1 cellular context compared by ENCODE assay signal in the genomic region with DNA sequence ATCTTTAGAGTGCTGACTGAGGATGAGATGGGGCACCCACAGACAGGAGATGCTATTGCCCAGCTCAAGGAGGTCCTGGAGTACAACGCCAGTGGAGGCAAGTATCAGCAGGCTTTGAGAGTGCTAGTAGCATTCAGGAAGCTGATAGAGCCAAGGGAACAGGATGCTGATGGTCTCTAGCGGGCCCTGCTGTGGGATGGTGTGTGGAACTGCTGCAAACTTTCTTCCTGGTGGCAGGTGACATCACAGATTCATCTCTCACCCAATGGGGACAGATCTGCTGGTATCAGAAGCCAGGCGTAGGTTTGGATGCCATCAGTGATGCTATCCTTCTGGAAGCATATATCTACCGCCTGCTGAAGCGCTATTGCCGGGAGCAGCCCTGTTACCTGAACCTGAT.
TF ChIP-seq lines count a peak whose summit lies in the region.

No MANE protein-coding gene starts in this region.

TF ChIP-seq in GM12878, 131 proteins besides CTCF, POLR2A, EP300 and RAD21 (continued from another document):
- TF ChIP-seq BHLHE40 (IDR thresholded peaks at IDR 0.05; ENCODE audit: borderline replicate concordance in 1 of 2, low read depth in 2 of 2, low read length in 1 of 2): no peak
- no peak for TF ChIP-seq RCOR1 (conservative IDR thresholded peaks at IDR 0.05; ENCODE audit: low read depth, low read length)
- peak; percentile 81 for TF ChIP-seq RFX5 (IDR thresholded peaks at IDR 0.05; ENCODE audit: low read depth, low read length)
- no peak for TF ChIP-seq MTA3 (IDR thresholded peaks at IDR 0.05; ENCODE audit: borderline replicate concordance, low read length)
- TF ChIP-seq ZNF622 (IDR thresholded peaks at IDR 0.05): no peak
- TF ChIP-seq NFXL1 (IDR thresholded peaks at IDR 0.05; ENCODE audit: borderline replicate concordance): no peak
TF ChIP-seq in GM12878: peak in this region for 1.
